In the genomic region with DNA sequence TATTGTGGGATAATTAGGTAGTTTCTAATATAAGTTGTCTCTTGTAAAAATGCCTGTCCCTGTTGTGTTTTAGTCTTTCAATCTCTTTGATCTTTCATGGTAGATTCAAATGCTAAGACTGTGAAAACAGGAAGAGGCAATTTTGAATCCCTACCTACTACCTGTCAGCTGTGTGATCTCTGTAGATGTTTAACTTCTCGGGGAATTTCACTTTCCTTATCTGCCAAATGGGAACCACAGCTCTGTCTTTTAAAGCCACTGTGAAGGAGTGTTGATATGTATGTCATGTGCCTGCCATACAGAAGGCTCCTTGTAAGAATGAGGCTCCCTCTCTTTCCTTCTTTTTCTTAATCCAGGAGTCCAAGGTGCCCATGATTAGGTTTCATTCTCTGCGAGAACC, we compare ENCODE assay signal across 20 cellular contexts.
DNase-seq lines count a peak whose midpoint lies in the region; ATAC-seq, FAIRE-seq and TF ChIP-seq lines count a peak whose summit lies in the region.
"Had no signal": no experiment of that assay in that cellular context is flagged by ENCODE, and none has a peak within 500 bp of the region (broad histone marks: within the 10 kb centered on the region; RNA-seq: fewer than 3 reads in every experiment).

No MANE protein-coding gene starts in this region.

- no peaks in the 10 kb centered on the region for H3K36me3 ChIP-seq in mucosa of descending colon (ENCODE audit: low read depth)

- no peak overlapping the region for H3K4me3 ChIP-seq in mucosa of descending colon

- no peaks in the 10 kb centered on the region for H3K9me3 ChIP-seq in mucosa of descending colon
- H3K9me3 ChIP-seq: SK-N-SH had no signal

- peak; percentile 25 for DNase-seq in RCC 7860 (ENCODE audit: low spot score)
- DNase-seq in mucosa of descending colon = no peak
- no peak for DNase-seq in germinal center (ENCODE audit: low spot score)
- no peak for DNase-seq in activated CD4-positive, alpha-beta T cell treated with anti-CD3 and anti-CD28 coated beads for 1 hour
- no peak for DNase-seq in anterior cingulate cortex (lab: John Stamatoyannopoulos, UW)
- DNase-seq: GF-D8, H9, KG1, MV-4-11, NCI-H1694 treated with DMSO at 0.1 percent for 48 hours, NCI-H345, NCI-H524 treated with DMSO at 0.1 percent for 48 hours, RPMI8226, SHP77 treated with DMSO at 0.1 percent for 48 hours, SK-N-SH, T-cell had no signal

- peak; percentile 29 for FAIRE-seq in RCC 7860 (lab: Jason Lieb, UNC)
- FAIRE-seq: HepG2 had no signal

- intact Hi-C loops in mucosa of descending colon (cut with DNase I, micrococcal nuclease) = no loop called here

- H3K4me1 ChIP-seq in mucosa of descending colon (ENCODE audit: low read depth) = no peaks in the 10 kb centered on the region

- TF ChIP-seq CTCF in mucosa of descending colon (IDR thresholded peaks at IDR 0.05) = no peak

- ATAC-seq in GM18909 (IDR thresholded peaks at IDR 0.05; ENCODE audit: poor library complexity, unreplicated experiment) = peak; percentile 57
- ATAC-seq in GM21786 (IDR thresholded peaks at IDR 0.05; ENCODE audit: unreplicated experiment) = peak; percentile 80
- peak; percentile 92 for ATAC-seq in mucosa of descending colon
- ATAC-seq in GM18868 (IDR thresholded peaks at IDR 0.05; ENCODE audit: unreplicated experiment) = no peak
- ATAC-seq: HepG2, T-cell had no signal
